Comparison of ENCODE assay signal across 10 cellular contexts in the genomic region with DNA sequence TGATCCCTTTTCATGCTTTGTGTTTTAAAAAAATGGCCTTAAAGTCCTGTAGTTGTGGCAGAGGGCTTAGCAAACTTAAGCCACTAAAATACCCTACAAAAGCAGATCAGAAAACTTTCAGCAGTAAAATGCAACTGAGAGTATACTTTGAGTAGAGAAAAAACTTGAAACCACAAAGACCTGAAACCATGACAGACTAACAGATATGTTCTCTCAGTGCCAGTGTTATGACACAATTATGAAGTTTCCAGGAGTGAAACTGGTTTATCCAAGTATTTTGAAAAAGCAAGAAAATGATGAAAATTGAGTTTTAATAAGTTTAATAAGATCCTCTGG.
DNase-seq lines count a peak whose midpoint lies in the region; ATAC-seq and TF ChIP-seq lines count a peak whose summit lies in the region.
"Had no signal": no experiment of that assay in that cellular context is flagged by ENCODE, and none has a peak within 500 bp of the region (broad histone marks: within the 10 kb centered on the region; RNA-seq: fewer than 3 reads in every experiment).

No MANE protein-coding gene starts in this region.

- H3K27me3 Mint-ChIP-seq in activated naive CD8-positive, alpha-beta T cell: peaks cover 1% of the 10 kb centered on the region

- in situ Hi-C loops in GM13976 (cut with MboI; ENCODE audit: low sequenced_read_pairs, unreplicated experiment): no loop called here

- no peak for TF ChIP-seq EP300 in sigmoid colon (IDR thresholded peaks at IDR 0.05)

- TF ChIP-seq POLR2A in heart left ventricle (IDR thresholded peaks at IDR 0.05) (no peak), sigmoid colon (IDR thresholded peaks at IDR 0.05) (no peak)

- TF ChIP-seq CTCF in GM13976 (IDR thresholded peaks at IDR 0.05; ENCODE audit: borderline replicate concordance, control extremely low read depth, extremely low read depth, insufficient read depth, missing control alignments): no peak
- no peak for TF ChIP-seq CTCF in GM20000 (IDR thresholded peaks at IDR 0.05; ENCODE audit: extremely low read depth, missing control alignments)
- no peak for TF ChIP-seq CTCF in heart left ventricle (IDR thresholded peaks at IDR 0.05)
- TF ChIP-seq CTCF in sigmoid colon (IDR thresholded peaks at IDR 0.05): no peak

- H3K36me3 Mint-ChIP-seq in activated naive CD8-positive, alpha-beta T cell: no peaks in the 10 kb centered on the region

- H3K9me3 Mint-ChIP-seq in activated naive CD8-positive, alpha-beta T cell (ENCODE audit: low read depth): no peaks in the 10 kb centered on the region

- peak overlapping the region; percentile 29 for H3K27ac Mint-ChIP-seq in activated naive CD8-positive, alpha-beta T cell

- no peak overlapping the region for H3K4me3 Mint-ChIP-seq in activated naive CD8-positive, alpha-beta T cell

- H3K27me3 ChIP-seq in heart left ventricle: no peaks in the 10 kb centered on the region
- H3K27me3 ChIP-seq in sigmoid colon: no peaks in the 10 kb centered on the region
- H3K27me3 ChIP-seq: heart right ventricle had no signal

- H3K27ac ChIP-seq in heart left ventricle (peak overlapping the region in 1 of 12 donors; percentile 53), sigmoid colon (no peak overlapping the region)

- H3K36me3 ChIP-seq in heart left ventricle (no peaks in the 10 kb centered on the region), sigmoid colon (no peaks in the 10 kb centered on the region)
- H3K36me3 ChIP-seq: heart right ventricle had no signal

- H3K4me1 Mint-ChIP-seq in activated naive CD8-positive, alpha-beta T cell (ENCODE audit: low read depth): peaks cover 20% of the 10 kb centered on the region

- peak; percentile 55 for DNase-seq in GM13976 (ENCODE audit: low spot score)
- DNase-seq in GM20000 (ENCODE audit: low spot score): peak; percentile 38
- DNase-seq in medulla oblongata (ENCODE audit: extremely low spot score): no peak
- DNase-seq in heart left ventricle: no peak
- no peak for DNase-seq in sigmoid colon
- no peak for DNase-seq in stimulated activated CD4-positive, alpha-beta T cell treated with anti-CD3 and anti-CD28 coated beads, Interleukin-4, amount 100 ng/mL, for 4 hours
- DNase-seq: heart right ventricle, occipital lobe had no signal

- H3K9me3 ChIP-seq in heart left ventricle (no peaks in the 10 kb centered on the region), sigmoid colon (no peaks in the 10 kb centered on the region)
- H3K9me3 ChIP-seq: heart right ventricle had no signal

- intact Hi-C loops in heart left ventricle (cut with DNase I) (loop anchor here in 1 of 10 donors (2.0 kb wide), 1 partner anchor 69 kb away; no protein-coding TSS in a partner anchor), sigmoid colon (cut with DNase I) (no loop called here)

- H3K4me1 ChIP-seq in heart left ventricle (peaks cover 0 to 66% (median 38%) of the 10 kb centered on the region in 12 donors), sigmoid colon (peaks cover 0 to 16% (median 0%) of the 10 kb centered on the region in 4 donors)

- H3K4me3 ChIP-seq in heart left ventricle (no peak overlapping the region), sigmoid colon (no peak overlapping the region)
- H3K4me3 ChIP-seq: heart right ventricle had no signal

- peak; percentile 82 for ATAC-seq in HG03097 (IDR thresholded peaks at IDR 0.05; ENCODE audit: low FRiP score, unreplicated experiment)
- no peak for ATAC-seq in heart left ventricle

Comparison
In these comparisons a context has a peak if more than half of its experiments do, and no peak if none do; other contexts are left out.
1. DNase-seq: peak in GM13976 (single experiment) and GM20000 (single experiment); none in medulla oblongata (single experiment), heart left ventricle (0 of 5), sigmoid colon (single experiment) and stimulated activated CD4-positive, alpha-beta T cell treated with anti-CD3 and anti-CD28 coated beads, Interleukin-4, amount 100 ng/mL, for 4 hours (0 of 2).